In the genomic region with DNA sequence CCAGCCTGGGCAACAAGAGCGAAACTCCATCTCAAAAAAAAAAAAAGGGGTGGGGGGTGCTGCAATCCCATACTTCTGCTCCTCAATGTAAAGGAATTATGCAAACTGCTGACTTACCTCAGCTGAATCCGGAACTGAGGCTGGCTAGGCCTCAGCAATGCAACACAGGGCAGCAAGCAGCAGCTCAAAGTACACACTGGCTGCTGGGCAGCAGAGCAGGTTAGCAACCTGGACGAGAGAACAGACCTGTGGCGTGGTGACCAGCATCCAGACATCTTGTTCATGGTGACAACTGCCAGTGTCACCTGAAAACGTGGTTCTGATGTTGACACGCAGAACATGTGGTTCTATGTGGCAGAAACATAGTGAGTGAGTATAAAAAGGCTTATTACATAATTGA, we compare ENCODE assay signal across 1 cellular context.
TF ChIP-seq lines count a peak whose summit lies in the region.

No MANE protein-coding gene starts in this region.

TF ChIP-seq in HepG2, 621 proteins besides CTCF, POLR2A, EP300 and RAD21 (continues in another document):
- no peak for TF ChIP-seq GABPA (IDR thresholded peaks at IDR 0.05; ENCODE audit: low read depth, low read length)
- TF ChIP-seq GABPA (CRISPR knock-in tag; IDR thresholded peaks at IDR 0.05; ENCODE audit: low read depth): no peak
- no peak for TF ChIP-seq SATB2 (CRISPR knock-in tag; IDR thresholded peaks at IDR 0.05)
- TF ChIP-seq ZNF768 (CRISPR knock-in tag; IDR thresholded peaks at IDR 0.05): peak; percentile 87
- TF ChIP-seq CBX5 (CRISPR knock-in tag; IDR thresholded peaks at IDR 0.05; ENCODE audit: borderline replicate concordance): 0 out of 2 replicates have a peak, but pooled peaks have one; percentile 36
- TF ChIP-seq, protein P1, sequence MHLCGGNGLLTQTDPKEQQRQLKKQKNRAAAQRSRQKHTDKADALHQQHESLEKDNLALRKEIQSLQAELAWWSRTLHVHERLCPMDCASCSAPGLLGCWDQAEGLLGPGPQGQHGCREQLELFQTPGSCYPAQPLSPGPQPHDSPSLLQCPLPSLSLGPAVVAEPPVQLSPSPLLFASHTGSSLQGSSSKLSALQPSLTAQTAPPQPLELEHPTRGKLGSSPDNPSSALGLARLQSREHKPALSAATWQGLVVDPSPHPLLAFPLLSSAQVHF (CRISPR knock-in tag; IDR thresholded peaks at IDR 0.05): no peak
- TF ChIP-seq NONO (IDR thresholded peaks at IDR 0.05): no peak
- TF ChIP-seq NONO (CRISPR knock-in tag; conservative IDR thresholded peaks at IDR 0.05): no peak
- TF ChIP-seq HNF4A (CRISPR knock-in tag; IDR thresholded peaks at IDR 0.05): peak; percentile 81
- no peak for TF ChIP-seq FOXA1 (IDR thresholded peaks at IDR 0.05)
- TF ChIP-seq FOXA1 (CRISPR knock-in tag; IDR thresholded peaks at IDR 0.05): peak; percentile 32; the same call in 1 of the 2 replicates
- TF ChIP-seq NR1H2 (CRISPR knock-in tag; IDR thresholded peaks at IDR 0.05; ENCODE audit: borderline replicate concordance, low read depth): no peak
- TF ChIP-seq ZFX (CRISPR knock-in tag; IDR thresholded peaks at IDR 0.05; ENCODE audit: low read depth): peak; percentile 69
- peak; percentile 38; the same call in 1 of the 2 replicates for TF ChIP-seq ZNF430 (CRISPR knock-in tag; IDR thresholded peaks at IDR 0.05)
- no peak for TF ChIP-seq ARNT2 (CRISPR knock-in tag; IDR thresholded peaks at IDR 0.05; ENCODE audit: low read depth)
- TF ChIP-seq ZMYM3 (CRISPR knock-in tag; IDR thresholded peaks at IDR 0.05): no peak
- TF ChIP-seq, protein P2, sequence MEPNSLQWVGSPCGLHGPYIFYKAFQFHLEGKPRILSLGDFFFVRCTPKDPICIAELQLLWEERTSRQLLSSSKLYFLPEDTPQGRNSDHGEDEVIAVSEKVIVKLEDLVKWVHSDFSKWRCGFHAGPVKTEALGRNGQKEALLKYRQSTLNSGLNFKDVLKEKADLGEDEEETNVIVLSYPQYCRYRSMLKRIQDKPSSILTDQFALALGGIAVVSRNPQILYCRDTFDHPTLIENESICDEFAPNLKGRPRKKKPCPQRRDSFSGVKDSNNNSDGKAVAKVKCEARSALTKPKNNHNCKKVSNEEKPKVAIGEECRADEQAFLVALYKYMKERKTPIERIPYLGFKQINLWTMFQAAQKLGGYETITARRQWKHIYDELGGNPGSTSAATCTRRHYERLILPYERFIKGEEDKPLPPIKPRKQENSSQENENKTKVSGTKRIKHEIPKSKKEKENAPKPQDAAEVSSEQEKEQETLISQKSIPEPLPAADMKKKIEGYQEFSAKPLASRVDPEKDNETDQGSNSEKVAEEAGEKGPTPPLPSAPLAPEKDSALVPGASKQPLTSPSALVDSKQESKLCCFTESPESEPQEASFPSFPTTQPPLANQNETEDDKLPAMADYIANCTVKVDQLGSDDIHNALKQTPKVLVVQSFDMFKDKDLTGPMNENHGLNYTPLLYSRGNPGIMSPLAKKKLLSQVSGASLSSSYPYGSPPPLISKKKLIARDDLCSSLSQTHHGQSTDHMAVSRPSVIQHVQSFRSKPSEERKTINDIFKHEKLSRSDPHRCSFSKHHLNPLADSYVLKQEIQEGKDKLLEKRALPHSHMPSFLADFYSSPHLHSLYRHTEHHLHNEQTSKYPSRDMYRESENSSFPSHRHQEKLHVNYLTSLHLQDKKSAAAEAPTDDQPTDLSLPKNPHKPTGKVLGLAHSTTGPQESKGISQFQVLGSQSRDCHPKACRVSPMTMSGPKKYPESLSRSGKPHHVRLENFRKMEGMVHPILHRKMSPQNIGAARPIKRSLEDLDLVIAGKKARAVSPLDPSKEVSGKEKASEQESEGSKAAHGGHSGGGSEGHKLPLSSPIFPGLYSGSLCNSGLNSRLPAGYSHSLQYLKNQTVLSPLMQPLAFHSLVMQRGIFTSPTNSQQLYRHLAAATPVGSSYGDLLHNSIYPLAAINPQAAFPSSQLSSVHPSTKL (CRISPR knock-in tag; IDR thresholded peaks at IDR 0.05): 0 out of 2 replicates have a peak, but pooled peaks have one; percentile 10
- no peak for TF ChIP-seq ZNF138 (CRISPR knock-in tag; IDR thresholded peaks at IDR 0.05; ENCODE audit: low read depth)
- no peak for TF ChIP-seq U2AF2 (IDR thresholded peaks at IDR 0.05; ENCODE audit: low read depth, low read length)
- no peak for TF ChIP-seq IKZF4 (CRISPR knock-in tag; IDR thresholded peaks at IDR 0.05; ENCODE audit: borderline replicate concordance, low read depth, not compliant biosample characterization)
- TF ChIP-seq ZNF589 (CRISPR knock-in tag; conservative IDR thresholded peaks at IDR 0.05): no peak
- TF ChIP-seq, protein P3, sequence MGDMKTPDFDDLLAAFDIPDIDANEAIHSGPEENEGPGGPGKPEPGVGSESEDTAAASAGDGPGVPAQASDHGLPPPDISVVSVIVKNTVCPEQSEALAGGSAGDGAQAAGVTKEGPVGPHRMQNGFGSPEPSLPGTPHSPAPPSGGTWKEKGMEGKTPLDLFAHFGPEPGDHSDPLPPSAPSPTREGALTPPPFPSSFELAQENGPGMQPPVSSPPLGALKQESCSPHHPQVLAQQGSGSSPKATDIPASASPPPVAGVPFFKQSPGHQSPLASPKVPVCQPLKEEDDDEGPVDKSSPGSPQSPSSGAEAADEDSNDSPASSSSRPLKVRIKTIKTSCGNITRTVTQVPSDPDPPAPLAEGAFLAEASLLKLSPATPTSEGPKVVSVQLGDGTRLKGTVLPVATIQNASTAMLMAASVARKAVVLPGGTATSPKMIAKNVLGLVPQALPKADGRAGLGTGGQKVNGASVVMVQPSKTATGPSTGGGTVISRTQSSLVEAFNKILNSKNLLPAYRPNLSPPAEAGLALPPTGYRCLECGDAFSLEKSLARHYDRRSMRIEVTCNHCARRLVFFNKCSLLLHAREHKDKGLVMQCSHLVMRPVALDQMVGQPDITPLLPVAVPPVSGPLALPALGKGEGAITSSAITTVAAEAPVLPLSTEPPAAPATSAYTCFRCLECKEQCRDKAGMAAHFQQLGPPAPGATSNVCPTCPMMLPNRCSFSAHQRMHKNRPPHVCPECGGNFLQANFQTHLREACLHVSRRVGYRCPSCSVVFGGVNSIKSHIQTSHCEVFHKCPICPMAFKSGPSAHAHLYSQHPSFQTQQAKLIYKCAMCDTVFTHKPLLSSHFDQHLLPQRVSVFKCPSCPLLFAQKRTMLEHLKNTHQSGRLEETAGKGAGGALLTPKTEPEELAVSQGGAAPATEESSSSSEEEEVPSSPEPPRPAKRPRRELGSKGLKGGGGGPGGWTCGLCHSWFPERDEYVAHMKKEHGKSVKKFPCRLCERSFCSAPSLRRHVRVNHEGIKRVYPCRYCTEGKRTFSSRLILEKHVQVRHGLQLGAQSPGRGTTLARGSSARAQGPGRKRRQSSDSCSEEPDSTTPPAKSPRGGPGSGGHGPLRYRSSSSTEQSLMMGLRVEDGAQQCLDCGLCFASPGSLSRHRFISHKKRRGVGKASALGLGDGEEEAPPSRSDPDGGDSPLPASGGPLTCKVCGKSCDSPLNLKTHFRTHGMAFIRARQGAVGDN (CRISPR knock-in tag; IDR thresholded peaks at IDR 0.05): peak; percentile 31
- no peak for TF ChIP-seq KDM5B (CRISPR knock-in tag; IDR thresholded peaks at IDR 0.05; ENCODE audit: borderline replicate concordance)
- TF ChIP-seq IRF2 (CRISPR knock-in tag; IDR thresholded peaks at IDR 0.05): no peak
- TF ChIP-seq DPF2 (CRISPR knock-in tag; IDR thresholded peaks at IDR 0.05; ENCODE audit: borderline replicate concordance, low read depth): no peak
- TF ChIP-seq ZNF614 (CRISPR knock-in tag; IDR thresholded peaks at IDR 0.05; ENCODE audit: borderline replicate concordance): no peak
- peak; percentile 39; the same call in 1 of the 2 replicates for TF ChIP-seq ZNF12 (CRISPR knock-in tag; IDR thresholded peaks at IDR 0.05)
- no peak for TF ChIP-seq THYN1 (CRISPR knock-in tag; IDR thresholded peaks at IDR 0.05; ENCODE audit: borderline replicate concordance, low read depth)
- TF ChIP-seq, protein P4, sequence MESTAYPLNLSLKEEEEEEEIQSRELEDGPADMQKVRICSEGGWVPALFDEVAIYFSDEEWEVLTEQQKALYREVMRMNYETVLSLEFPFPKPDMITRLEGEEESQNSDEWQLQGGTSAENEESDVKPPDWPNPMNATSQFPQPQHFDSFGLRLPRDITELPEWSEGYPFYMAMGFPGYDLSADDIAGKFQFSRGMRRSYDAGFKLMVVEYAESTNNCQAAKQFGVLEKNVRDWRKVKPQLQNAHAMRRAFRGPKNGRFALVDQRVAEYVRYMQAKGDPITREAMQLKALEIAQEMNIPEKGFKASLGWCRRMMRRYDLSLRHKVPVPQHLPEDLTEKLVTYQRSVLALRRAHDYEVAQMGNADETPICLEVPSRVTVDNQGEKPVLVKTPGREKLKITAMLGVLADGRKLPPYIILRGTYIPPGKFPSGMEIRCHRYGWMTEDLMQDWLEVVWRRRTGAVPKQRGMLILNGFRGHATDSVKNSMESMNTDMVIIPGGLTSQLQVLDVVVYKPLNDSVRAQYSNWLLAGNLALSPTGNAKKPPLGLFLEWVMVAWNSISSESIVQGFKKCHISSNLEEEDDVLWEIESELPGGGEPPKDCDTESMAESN (CRISPR knock-in tag; conservative IDR thresholded peaks at IDR 0.05): no peak
- peak; percentile 39 for TF ChIP-seq CEBPG (CRISPR knock-in tag; IDR thresholded peaks at IDR 0.05)
- TF ChIP-seq, protein P5, sequence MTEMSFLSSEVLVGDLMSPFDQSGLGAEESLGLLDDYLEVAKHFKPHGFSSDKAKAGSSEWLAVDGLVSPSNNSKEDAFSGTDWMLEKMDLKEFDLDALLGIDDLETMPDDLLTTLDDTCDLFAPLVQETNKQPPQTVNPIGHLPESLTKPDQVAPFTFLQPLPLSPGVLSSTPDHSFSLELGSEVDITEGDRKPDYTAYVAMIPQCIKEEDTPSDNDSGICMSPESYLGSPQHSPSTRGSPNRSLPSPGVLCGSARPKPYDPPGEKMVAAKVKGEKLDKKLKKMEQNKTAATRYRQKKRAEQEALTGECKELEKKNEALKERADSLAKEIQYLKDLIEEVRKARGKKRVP (CRISPR knock-in tag; IDR thresholded peaks at IDR 0.05): no peak
- TF ChIP-seq, protein P6, sequence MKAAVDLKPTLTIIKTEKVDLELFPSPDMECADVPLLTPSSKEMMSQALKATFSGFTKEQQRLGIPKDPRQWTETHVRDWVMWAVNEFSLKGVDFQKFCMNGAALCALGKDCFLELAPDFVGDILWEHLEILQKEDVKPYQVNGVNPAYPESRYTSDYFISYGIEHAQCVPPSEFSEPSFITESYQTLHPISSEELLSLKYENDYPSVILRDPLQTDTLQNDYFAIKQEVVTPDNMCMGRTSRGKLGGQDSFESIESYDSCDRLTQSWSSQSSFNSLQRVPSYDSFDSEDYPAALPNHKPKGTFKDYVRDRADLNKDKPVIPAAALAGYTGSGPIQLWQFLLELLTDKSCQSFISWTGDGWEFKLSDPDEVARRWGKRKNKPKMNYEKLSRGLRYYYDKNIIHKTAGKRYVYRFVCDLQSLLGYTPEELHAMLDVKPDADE (CRISPR knock-in tag; IDR thresholded peaks at IDR 0.05): no peak
- TF ChIP-seq ETV5 (CRISPR knock-in tag; IDR thresholded peaks at IDR 0.05; ENCODE audit: borderline replicate concordance): no peak; the same call in 1 of the 2 replicates
- TF ChIP-seq, protein P7, sequence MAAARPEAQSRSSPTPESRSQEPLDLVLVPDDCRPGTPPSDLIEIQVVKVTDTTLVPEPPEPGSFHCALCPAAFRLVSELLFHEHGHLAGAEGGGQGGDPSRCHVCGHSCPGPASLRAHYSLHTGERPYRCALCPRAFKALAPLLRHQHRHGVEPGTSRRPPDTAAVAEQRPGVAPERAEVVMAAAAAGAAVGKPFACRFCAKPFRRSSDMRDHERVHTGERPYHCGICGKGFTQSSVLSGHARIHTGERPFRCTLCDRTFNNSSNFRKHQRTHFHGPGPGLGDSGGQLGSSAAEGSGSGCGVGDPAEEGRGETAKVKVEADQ (CRISPR knock-in tag; IDR thresholded peaks at IDR 0.05; ENCODE audit: borderline replicate concordance): no peak
- peak; percentile 24 for TF ChIP-seq TEAD3 (CRISPR knock-in tag; optimal IDR thresholded peaks at IDR 0.05; ENCODE audit: borderline replicate concordance)
- TF ChIP-seq HHEX (CRISPR knock-in tag; IDR thresholded peaks at IDR 0.05): no peak
- no peak for TF ChIP-seq ZNF432 (CRISPR knock-in tag; IDR thresholded peaks at IDR 0.05; ENCODE audit: borderline replicate concordance)
- peak; percentile 100 for TF ChIP-seq ZNF264 (CRISPR knock-in tag; IDR thresholded peaks at IDR 0.05)
- peak; percentile 50 for TF ChIP-seq HNF4G (IDR thresholded peaks at IDR 0.05; ENCODE audit: borderline replicate concordance, low read depth, low read length)
- TF ChIP-seq HNF4G (CRISPR knock-in tag; IDR thresholded peaks at IDR 0.05; ENCODE audit: borderline replicate concordance, low read depth): no peak; the same call in 1 of the 2 replicates
- TF ChIP-seq CBX2 (IDR thresholded peaks at IDR 0.05; ENCODE audit: low read depth, low read length): no peak
- no peak for TF ChIP-seq CBX2 (CRISPR knock-in tag; IDR thresholded peaks at IDR 0.05; ENCODE audit: low read depth)
- no peak for TF ChIP-seq MTA1 (CRISPR knock-in tag; IDR thresholded peaks at IDR 0.05; ENCODE audit: borderline replicate concordance)
- TF ChIP-seq NPAS2 (CRISPR knock-in tag; IDR thresholded peaks at IDR 0.05; ENCODE audit: borderline replicate concordance): no peak
- no peak for TF ChIP-seq HIVEP1 (CRISPR knock-in tag; IDR thresholded peaks at IDR 0.05)
- no peak for TF ChIP-seq MXD4 (CRISPR knock-in tag; IDR thresholded peaks at IDR 0.05)
- peak; percentile 54 for TF ChIP-seq ELF1 (CRISPR knock-in tag; IDR thresholded peaks at IDR 0.05)
- no peak for TF ChIP-seq SCMH1 (CRISPR knock-in tag; IDR thresholded peaks at IDR 0.05; ENCODE audit: borderline replicate concordance)
- no peak for TF ChIP-seq HNRNPH1 (optimal IDR thresholded peaks at IDR 0.05; ENCODE audit: low read depth, low read length)
- no peak for TF ChIP-seq FOXA3 (CRISPR knock-in tag; IDR thresholded peaks at IDR 0.05)
- TF ChIP-seq GATA4 (IDR thresholded peaks at IDR 0.05; ENCODE audit: borderline replicate concordance, low read depth): no peak
- TF ChIP-seq RBFOX2 (IDR thresholded peaks at IDR 0.05; ENCODE audit: low read depth, low read length): no peak
- TF ChIP-seq ZNF616 (CRISPR knock-in tag; IDR thresholded peaks at IDR 0.05; ENCODE audit: low read depth): no peak
- no peak for TF ChIP-seq SRSF9 (IDR thresholded peaks at IDR 0.05; ENCODE audit: borderline replicate concordance, insufficient read depth, low read depth, low read length, poor library complexity, severe bottlenecking)
- TF ChIP-seq CBFB (CRISPR knock-in tag; IDR thresholded peaks at IDR 0.05): no peak
- TF ChIP-seq, protein P8, sequence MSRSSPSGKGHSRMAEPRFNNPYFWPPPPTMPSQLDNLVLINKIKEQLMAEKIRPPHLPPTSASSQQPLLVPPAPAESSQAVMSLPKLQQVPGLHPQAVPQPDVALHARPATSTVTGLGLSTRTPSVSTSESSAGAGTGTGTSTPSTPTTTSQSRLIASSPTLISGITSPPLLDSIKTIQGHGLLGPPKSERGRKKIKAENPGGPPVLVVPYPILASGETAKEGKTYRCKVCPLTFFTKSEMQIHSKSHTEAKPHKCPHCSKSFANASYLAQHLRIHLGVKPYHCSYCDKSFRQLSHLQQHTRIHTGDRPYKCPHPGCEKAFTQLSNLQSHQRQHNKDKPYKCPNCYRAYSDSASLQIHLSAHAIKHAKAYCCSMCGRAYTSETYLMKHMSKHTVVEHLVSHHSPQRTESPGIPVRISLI (CRISPR knock-in tag; IDR thresholded peaks at IDR 0.05; ENCODE audit: borderline replicate concordance): peak; percentile 24; the same call in 1 of the 2 replicates
- TF ChIP-seq ZFY (CRISPR knock-in tag; IDR thresholded peaks at IDR 0.05): peak; percentile 37; the same call in 1 of the 2 replicates
- peak; percentile 94 for TF ChIP-seq ZNF549 (CRISPR knock-in tag; IDR thresholded peaks at IDR 0.05)
